In genomic region chr20:53623454-53624206, GRCh38 we compare ENCODE assay signal across 1 cellular context.
A peak's percentile ranks its signal among the peaks of the same experiment; 100 is the strongest.
TF ChIP-seq lines count a peak whose summit lies in the region.

No MANE protein-coding gene starts in this region.

TF ChIP-seq in HepG2, 621 proteins besides CTCF, POLR2A, EP300 and RAD21 (continued from another document and continues in another):
- TF ChIP-seq USF2 (IDR thresholded peaks at IDR 0.05; ENCODE audit: low read depth, low read length) (no peak; the same call in 1 of the 2 replicates), USF2 (CRISPR knock-in tag; IDR thresholded peaks at IDR 0.05; ENCODE audit: borderline replicate concordance) (no peak), ZNF546 (CRISPR knock-in tag; conservative IDR thresholded peaks at IDR 0.05) (peak; percentile 61; the same call in 1 of the 2 replicates), ZNF414 (CRISPR knock-in tag; IDR thresholded peaks at IDR 0.05) (peak; percentile 46; the same call in 1 of the 2 replicates), ZNF331 (CRISPR knock-in tag; IDR thresholded peaks at IDR 0.05) (peak; percentile 56), KDM6A (CRISPR knock-in tag; IDR thresholded peaks at IDR 0.05; ENCODE audit: low read depth) (0 out of 2 replicates have a peak, but pooled peaks have one; percentile 11), NFE2L2 (IDR thresholded peaks at IDR 0.05; ENCODE audit: low read length) (peak; percentile 57; the same call in 1 of the 2 replicates), ZNF317 (CRISPR knock-in tag; IDR thresholded peaks at IDR 0.05) (peak; percentile 37; the same call in 1 of the 2 replicates), IRF2 (CRISPR knock-in tag; IDR thresholded peaks at IDR 0.05) (peak; percentile 75; the same call in 1 of the 2 replicates), SMAD1 (CRISPR knock-in tag; IDR thresholded peaks at IDR 0.05; ENCODE audit: borderline replicate concordance, low read depth) (no peak), HNRNPLL (IDR thresholded peaks at IDR 0.05; ENCODE audit: low read depth, low read length, poor library complexity, severe bottlenecking) (no peak), HNF1B (CRISPR knock-in tag; IDR thresholded peaks at IDR 0.05) (peak; percentile 39; the same call in 1 of the 2 replicates), ZNF672 (CRISPR knock-in tag; IDR thresholded peaks at IDR 0.05) (no peak), ZNF772 (CRISPR knock-in tag; IDR thresholded peaks at IDR 0.05) (peak; percentile 51; the same call in 1 of the 2 replicates), AKAP8 (CRISPR knock-in tag; IDR thresholded peaks at IDR 0.05) (peak; percentile 57; the same call in 1 of the 2 replicates), YEATS4 (CRISPR knock-in tag; IDR thresholded peaks at IDR 0.05; ENCODE audit: borderline replicate concordance) (peak; percentile 85), BRF2 (CRISPR knock-in tag; IDR thresholded peaks at IDR 0.05) (no peak), NR2F2 (IDR thresholded peaks at IDR 0.05; ENCODE audit: borderline replicate concordance, low read depth) (0 out of 2 replicates have a peak, but pooled peaks have one; percentile 62), NFAT5 (CRISPR knock-in tag; IDR thresholded peaks at IDR 0.05) (no peak), MED13 (CRISPR knock-in tag; IDR thresholded peaks at IDR 0.05) (peak; percentile 49; the same call in 1 of the 2 replicates), HNF4G (IDR thresholded peaks at IDR 0.05; ENCODE audit: borderline replicate concordance, low read depth, low read length) (peak; percentile 66; the same call in 1 of the 2 replicates), HNF4G (CRISPR knock-in tag; IDR thresholded peaks at IDR 0.05; ENCODE audit: borderline replicate concordance, low read depth) (no peak; the same call in 1 of the 2 replicates), HMG20A (CRISPR knock-in tag; IDR thresholded peaks at IDR 0.05; ENCODE audit: borderline replicate concordance) (peak; percentile 61; the same call in 1 of the 2 replicates), ZMAT5 (CRISPR knock-in tag; IDR thresholded peaks at IDR 0.05; ENCODE audit: borderline replicate concordance, low read depth) (no peak), ZNF552 (CRISPR knock-in tag; IDR thresholded peaks at IDR 0.05; ENCODE audit: borderline replicate concordance) (no peak), PAF1 (CRISPR knock-in tag; IDR thresholded peaks at IDR 0.05) (no peak), TFDP1 (CRISPR knock-in tag; IDR thresholded peaks at IDR 0.05; ENCODE audit: borderline replicate concordance) (peak; percentile 56; the same call in 1 of the 2 replicates), ZNF276 (CRISPR knock-in tag; IDR thresholded peaks at IDR 0.05; ENCODE audit: low read depth) (no peak), SNAPC4 (CRISPR knock-in tag; IDR thresholded peaks at IDR 0.05) (peak; percentile 52; the same call in 1 of the 2 replicates), GLI4 (CRISPR knock-in tag; IDR thresholded peaks at IDR 0.05; ENCODE audit: borderline replicate concordance) (peak; percentile 94; the same call in 1 of the 2 replicates), MTF2 (CRISPR knock-in tag; IDR thresholded peaks at IDR 0.05; ENCODE audit: borderline replicate concordance) (0 out of 2 replicates have a peak, but pooled peaks have one; percentile 66), MAFG (CRISPR knock-in tag; IDR thresholded peaks at IDR 0.05) (peak; percentile 81), FOXP1 (IDR thresholded peaks at IDR 0.05) (no peak), FOXP1 (CRISPR knock-in tag; IDR thresholded peaks at IDR 0.05) (0 out of 2 replicates have a peak, but pooled peaks have one; percentile 14), MXD3 (CRISPR knock-in tag; IDR thresholded peaks at IDR 0.05) (no peak)
